ENCODE assay signal across 20 cellular contexts in the genomic region with DNA sequence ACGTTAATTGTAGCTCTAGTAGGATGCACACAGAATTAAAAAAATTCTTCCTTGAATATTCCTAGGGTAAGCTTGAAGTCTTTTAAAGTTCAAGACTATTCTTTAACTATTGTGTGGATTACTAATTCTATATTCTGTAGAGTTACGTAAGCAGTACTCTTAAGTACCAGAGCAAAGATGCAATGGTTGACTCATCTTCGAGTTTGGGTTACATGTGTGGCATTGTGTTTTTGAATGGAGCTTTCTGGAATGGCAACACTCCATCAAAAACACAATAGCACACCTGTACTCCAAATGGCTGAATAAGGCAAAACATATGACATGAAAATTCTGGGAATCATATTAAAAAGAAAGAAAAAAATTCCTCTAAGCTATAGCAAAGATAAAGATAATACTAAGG.
"Had no signal": no experiment of that assay in that cellular context is flagged by ENCODE, and none has a peak within 500 bp of the region (broad histone marks: within the 10 kb centered on the region; RNA-seq: fewer than 3 reads in every experiment).

No MANE protein-coding gene starts in this region.

- H3K79me2 ChIP-seq: hepatocyte, parathyroid adenoma had no signal

- H3K36me3 ChIP-seq: gastrocnemius medialis, neural progenitor cell, prostate gland, right atrium auricular region, stomach, tibial artery had no signal

- H3K27ac ChIP-seq: dorsolateral prefrontal cortex, epithelial cell of prostate, gastrocnemius medialis, hepatocyte, neural progenitor cell, parathyroid adenoma, prostate gland, right atrium auricular region, stomach, testis, tibial artery had no signal

- H3K4me3 ChIP-seq: dorsolateral prefrontal cortex, gastrocnemius medialis, hepatocyte, lung, neural progenitor cell, prostate gland, right atrium auricular region, stomach, testis, tibial artery had no signal

- FAIRE-seq: colon, kidney had no signal

- H3K9ac ChIP-seq: neural progenitor cell, parathyroid adenoma had no signal

- DNase-seq: dorsolateral prefrontal cortex; effector CD4-positive, alpha-beta T cell; gastrocnemius medialis; head of caudate nucleus; kidney; naive thymus-derived CD4-positive, alpha-beta T cell; stimulated activated CD4-positive, alpha-beta T cell treated with anti-CD3 and anti-CD28 coated beads, Interleukin-2, amount 100 ng/mL, for 24 hours; stimulated activated CD4-positive, alpha-beta T cell treated with anti-CD3 and anti-CD28 coated beads, Interleukin-4, amount 100 ng/mL, for 24 hours; stimulated activated naive CD4-positive, alpha-beta T cell treated with Interleukin-2 at 50 U/mL for 16 hours; stomach; testis; tibial artery had no signal

- H3K4me2 ChIP-seq: hepatocyte, neural progenitor cell had no signal

- H3K4me1 ChIP-seq: gastrocnemius medialis, neural progenitor cell, parathyroid adenoma, prostate gland, right atrium auricular region had no signal

- H3K27me3 ChIP-seq: gastrocnemius medialis, hepatocyte, neural progenitor cell, right atrium auricular region, stomach, testis, tibial artery had no signal

- H2AFZ ChIP-seq: hepatocyte, neural progenitor cell, parathyroid adenoma had no signal

- H3K9me3 ChIP-seq: gastrocnemius medialis, prostate gland, right atrium auricular region, stomach, testis, tibial artery had no signal
